ENCODE assay signal across 14 cellular contexts in genomic region chr18:55351980-55352714, GRCh38.
DNase-seq lines count a peak whose midpoint lies in the region; ATAC-seq and TF ChIP-seq lines count a peak whose summit lies in the region.
"Had no signal": no experiment of that assay in that cellular context is flagged by ENCODE, and none has a peak within 500 bp of the region (broad histone marks: within the 10 kb centered on the region; RNA-seq: fewer than 3 reads in every experiment).

No MANE protein-coding gene starts in this region.

- H3K4me1 ChIP-seq in OCI-LY7 (ENCODE audit: insufficient read depth, low read length, poor library complexity, severe bottlenecking) = no peaks in the 10 kb centered on the region
- H3K4me1 ChIP-seq: uterus had no signal

- peak overlapping the region; percentile 66 for H3K27ac Mint-ChIP-seq in mesothelial cell of epicardium
- no peak overlapping the region for H3K27ac Mint-ChIP-seq in activated naive CD4-positive, alpha-beta T cell treated with anti-CD3 and anti-CD28 coated beads, Interleukin-2, amount 10 ng/mL, durations not matched to agents 7 days and 5 days
- H3K27ac Mint-ChIP-seq: IgD-negative memory B cell had no signal

- H3K4me2 ChIP-seq in OCI-LY7 (ENCODE audit: low read length) = no peak overlapping the region
- H3K4me2 ChIP-seq: BLaER1 had no signal

- ATAC-seq in GM18861 (IDR thresholded peaks at IDR 0.05; ENCODE audit: unreplicated experiment) = peak; percentile 51
- peak; percentile 38 for ATAC-seq in HG02981 (IDR thresholded peaks at IDR 0.05; ENCODE audit: unreplicated experiment)

- POLR2A ChIA-PET in OCI-LY7 (lab: Charles Lee) = interaction anchor here (0.6 to 1.0 kb wide), 2 partner anchors 20 to 63 kb away, joined by 3 to 4 read pairs; no protein-coding TSS in a partner anchor

- TF ChIP-seq CTCF in mesothelial cell of epicardium (IDR thresholded peaks at IDR 0.05; ENCODE audit: unreplicated experiment) (no peak), OCI-LY7 (conservative IDR thresholded peaks at IDR 0.05; ENCODE audit: low read length) (no peak)

- no peaks in the 10 kb centered on the region for H4K20me1 ChIP-seq in OCI-LY7 (ENCODE audit: insufficient read depth, low read length)

- intact Hi-C loops in OCI-LY7 (cut with micrococcal nuclease; ENCODE audit: unreplicated experiment) = no loop called here

- no peaks in the 10 kb centered on the region for H3K9me3 ChIP-seq in OCI-LY7 (ENCODE audit: low read length)
- H3K9me3 ChIP-seq: BLaER1, uterus had no signal

- H3K4me3 ChIP-seq in OCI-LY7 (ENCODE audit: low read depth, low read length, poor library complexity, severe bottlenecking) = no peak overlapping the region
- H3K4me3 ChIP-seq: BLaER1, uterus had no signal

- DNase-seq in astrocyte of the hippocampus (ENCODE audit: low read depth, low spot score) = peak; percentile 51
- DNase-seq in mesothelial cell of epicardium (ENCODE audit: low spot score in 2 of 2, unreplicated experiment in 2 of 2) = no peak
- DNase-seq in NK-92 treated with Interleukin-12 subunit alpha and Interleukin-12 subunit beta, amount 100 ng/mL, for 24 hours (lab: John Stamatoyannopoulos, UW) = no peak
- no peak for DNase-seq in OCI-LY7 (ENCODE audit: low spot score)
- DNase-seq in activated naive CD4-positive, alpha-beta T cell treated with anti-CD3 and anti-CD28 coated beads, Interleukin-2, amount 10 ng/mL, durations not matched to agents 7 days and 5 days = no peak
- no peak for DNase-seq in mucosa of gallbladder (ENCODE audit: low spot score)
- DNase-seq: effector CD8-positive, alpha-beta T cell; NCI-H1930; OCI-M1; uterus had no signal

- no peaks in the 10 kb centered on the region for H3K27me3 Mint-ChIP-seq in mesothelial cell of epicardium (ENCODE audit: low read depth)
- H3K27me3 Mint-ChIP-seq in activated naive CD4-positive, alpha-beta T cell treated with anti-CD3 and anti-CD28 coated beads, Interleukin-2, amount 10 ng/mL, durations not matched to agents 7 days and 5 days = no peaks in the 10 kb centered on the region

- CTCF ChIA-PET in OCI-LY7 (lab: Charles Lee; ENCODE audit: unreplicated experiment) = no interaction called here
- CTCF ChIA-PET in activated naive CD4-positive, alpha-beta T cell treated with anti-CD3 and anti-CD28 coated beads, Interleukin-2, amount 10 ng/mL, durations not matched to agents 7 days and 5 days (lab: Charles Lee) = no interaction called here

- BruUV-seq in OCI-LY7 (replicated peaks; lab: Mats Ljungman, UMichigan) = no TSS peak

- H3K79me2 ChIP-seq in OCI-LY7 (ENCODE audit: insufficient read depth, low read depth, low read length) = no peaks in the 10 kb centered on the region

- H3K36me3 Mint-ChIP-seq in mesothelial cell of epicardium = peaks cover 5% of the 10 kb centered on the region
- no peaks in the 10 kb centered on the region for H3K36me3 Mint-ChIP-seq in activated naive CD4-positive, alpha-beta T cell treated with anti-CD3 and anti-CD28 coated beads, Interleukin-2, amount 10 ng/mL, durations not matched to agents 7 days and 5 days
- H3K36me3 Mint-ChIP-seq: IgD-negative memory B cell had no signal

- H3K27ac ChIP-seq in OCI-LY7 (ENCODE audit: low read depth, low read length, poor library complexity, severe bottlenecking) = no peak overlapping the region
- H3K27ac ChIP-seq: BLaER1 had no signal

- H3K4me1 Mint-ChIP-seq in mesothelial cell of epicardium = peaks cover 60% of the 10 kb centered on the region
- H3K4me1 Mint-ChIP-seq in activated naive CD4-positive, alpha-beta T cell treated with anti-CD3 and anti-CD28 coated beads, Interleukin-2, amount 10 ng/mL, durations not matched to agents 7 days and 5 days = no peaks in the 10 kb centered on the region

- H3K4me3 Mint-ChIP-seq in mesothelial cell of epicardium = no peak overlapping the region
- no peak overlapping the region for H3K4me3 Mint-ChIP-seq in activated naive CD4-positive, alpha-beta T cell treated with anti-CD3 and anti-CD28 coated beads, Interleukin-2, amount 10 ng/mL, durations not matched to agents 7 days and 5 days
- H3K4me3 Mint-ChIP-seq: IgD-negative memory B cell had no signal

- H3K36me3 ChIP-seq in OCI-LY7 (ENCODE audit: insufficient read depth, low read length) = 0 out of 2 replicates have a peak, but pooled peaks cover 6% of the 10 kb centered on the region
- H3K36me3 ChIP-seq: uterus had no signal

- H2AFZ ChIP-seq in OCI-LY7 (ENCODE audit: low read length) = no peak overlapping the region

- H3K9me2 ChIP-seq in OCI-LY7 (ENCODE audit: insufficient read depth, low read length) = no peaks in the 10 kb centered on the region

- no peaks in the 10 kb centered on the region for H3K9me3 Mint-ChIP-seq in mesothelial cell of epicardium
- no peaks in the 10 kb centered on the region for H3K9me3 Mint-ChIP-seq in activated naive CD4-positive, alpha-beta T cell treated with anti-CD3 and anti-CD28 coated beads, Interleukin-2, amount 10 ng/mL, durations not matched to agents 7 days and 5 days
- H3K9me3 Mint-ChIP-seq: IgD-negative memory B cell had no signal
